37 cellular contexts compared by ENCODE assay signal in genomic region chr3:122988507-122988906, GRCh38. TPM values are rescaled to one million over a fixed set of nuclear protein-coding genes. Genes with fewer than 3 reads are reported as not detected.
A peak's percentile ranks its signal among the peaks of the same experiment; 100 is the strongest.
DNase-seq lines count a peak whose midpoint lies in the region; ATAC-seq, FAIRE-seq and TF ChIP-seq lines count a peak whose summit lies in the region.
"Had no signal": no experiment of that assay in that cellular context is flagged by ENCODE, and none has a peak within 500 bp of the region (broad histone marks: within the 10 kb centered on the region; RNA-seq: fewer than 3 reads in every experiment).

No MANE protein-coding gene starts in this region.

- TF ChIP-seq RAD21 in H1 (IDR thresholded peaks at IDR 0.05 in 1 of 2, conservative IDR thresholded peaks at IDR 0.05 in 1 of 2; ENCODE audit: low read depth in 2 of 2, low read length in 2 of 2), result no peak

- H3K36me3 Mint-ChIP-seq in nephron (ENCODE audit: low read depth), result no peaks in the 10 kb centered on the region
- H3K36me3 Mint-ChIP-seq: activated naive CD8-positive, alpha-beta T cell treated with anti-CD3 and anti-CD28 coated beads for 36 hours; CD4-positive, CD25-positive, alpha-beta regulatory T cell; immature natural killer cell; mesothelial cell of epicardium; naive B cell had no signal

- H4K20me1 ChIP-seq in H1 (replicated peaks in 1 of 2; ENCODE audit: control insufficient read depth in 1 of 2, insufficient read depth in 2 of 2, low read length in 2 of 2), result no peaks in the 10 kb centered on the region

- H3K4me1 ChIP-seq in H1 (replicated peaks in 1 of 4; ENCODE audit: control insufficient read depth in 3 of 4, insufficient read depth in 4 of 4, low read length in 3 of 4), result peaks cover 26 to 53% (median 35%) of the 10 kb centered on the region in 4 experiments
- H3K4me1 ChIP-seq in foreskin keratinocyte, result no peaks in the 10 kb centered on the region
- H3K4me1 ChIP-seq: left lung, thyroid gland had no signal

- peak overlapping the region in 2 of 3 experiments; percentile 45 to 84 for H3K27ac Mint-ChIP-seq in nephron
- H3K27ac Mint-ChIP-seq: activated CD8-positive, alpha-beta T cell treated with anti-CD3 and anti-CD28 coated beads for 36 hours; activated naive CD8-positive, alpha-beta T cell treated with anti-CD3 and anti-CD28 coated beads for 36 hours; activated T-helper 17 cell treated with anti-CD3 and anti-CD28 coated beads, Interleukin-2, amount 50 U/mL, for 72 hours; CD4-positive, CD25-positive, alpha-beta regulatory T cell; immature natural killer cell; mesothelial cell of epicardium; naive B cell; stimulated activated naive CD8-positive, alpha-beta T cell treated with anti-CD3 and anti-CD28 coated beads, Interleukin-15, amount 100 ng/mL, for 72 hours had no signal

- H2BK15ac ChIP-seq in H1 (ENCODE audit: low read length), result no peak overlapping the region

- peak overlapping the region; percentile 79 for H3K18ac ChIP-seq in H1 (ENCODE audit: extremely low read depth, low read length)

- peaks cover 2% of the 10 kb centered on the region; the same call in 1 of the 2 replicates for H3K23me2 ChIP-seq in H1 (ENCODE audit: low read depth, low read length)

- no peaks in the 10 kb centered on the region for H3K9me3 Mint-ChIP-seq in nephron
- H3K9me3 Mint-ChIP-seq: activated CD8-positive, alpha-beta T cell treated with anti-CD3 and anti-CD28 coated beads for 36 hours; activated naive CD8-positive, alpha-beta T cell treated with anti-CD3 and anti-CD28 coated beads for 36 hours; activated T-helper 17 cell treated with anti-CD3 and anti-CD28 coated beads, Interleukin-2, amount 50 U/mL, for 72 hours; CD4-positive, CD25-positive, alpha-beta regulatory T cell; mesothelial cell of epicardium; naive B cell; stimulated activated naive CD8-positive, alpha-beta T cell treated with anti-CD3 and anti-CD28 coated beads, Interleukin-15, amount 100 ng/mL, for 72 hours had no signal

- CTCF ChIA-PET in H1 (lab: Charles Lee; ENCODE audit: partially characterized antibody), result interaction anchor here (0.9 to 3.1 kb wide), 10 partner anchors 10 to 79 kb away, joined by 3 to 17 read pairs (median 4); partner anchors contain the start of gene SEMA5B

- TF ChIP-seq POLR2A in H1 (IDR thresholded peaks at IDR 0.05; ENCODE audit: control extremely low read depth in 1 of 2, low read depth in 2 of 2, low read length in 2 of 2), result no peak

- H4K91ac ChIP-seq in H1 (replicated peaks; ENCODE audit: insufficient read length, low read length), result peak overlapping the region; percentile 78

- no peaks in the 10 kb centered on the region for H3K9me3 ChIP-seq in H1 (ENCODE audit: insufficient read depth in 2 of 2, low read depth in 1 of 2, low read length in 1 of 2)
- H3K9me3 ChIP-seq: gastrocnemius medialis, left lung, thyroid gland had no signal

- H3K14ac ChIP-seq in H1 (ENCODE audit: insufficient read length), result no peak overlapping the region

- DNase-seq in DMS79 treated with DMSO at 0.1 percent for 48 hours (lab: John Stamatoyannopoulos, UW) (peak; percentile 20), DMS79 (lab: John Stamatoyannopoulos, UW) (no peak), NCI-H146 (lab: John Stamatoyannopoulos, UW) (peak; percentile 74), H1 (ENCODE audit: low read depth in 1 of 2, low spot score in 2 of 2) (no peak), foreskin keratinocyte (no peak), NCI-H226 (no peak), inferior parietal cortex (ENCODE audit: extremely low spot score) (no peak)
- DNase-seq: activated CD8-positive, alpha-beta T cell treated with anti-CD3 and anti-CD28 coated beads for 36 hours; activated naive CD8-positive, alpha-beta T cell treated with anti-CD3 and anti-CD28 coated beads for 36 hours; aorta; CD4-positive, CD25-positive, alpha-beta regulatory T cell; cortex of kidney; gastrocnemius medialis; HCEC 1CT; hypothalamus; immature natural killer cell; left lung; naive B cell; NCI-H1694 treated with DMSO at 0.1 percent for 48 hours; NCI-H2171; NCI-H526; RPMI8226; small intestine; stimulated activated CD8-positive, alpha-beta memory T cell treated with anti-CD3 and anti-CD28 coated beads, Interleukin-4, amount 100 ng/mL, for 48 hours; stimulated activated naive CD8-positive, alpha-beta T cell treated with anti-CD3 and anti-CD28 coated beads, Interleukin-15, amount 100 ng/mL, for 72 hours; T-helper 2 cell; thyroid gland had no signal

- POLR2A ChIA-PET in H1 (lab: Charles Lee; ENCODE audit: partially characterized antibody), result interaction anchor here (1.0 to 2.0 kb wide), 2 partner anchors 13 to 29 kb away, joined by 3 to 5 read pairs; no protein-coding TSS in a partner anchor

- H3K56ac ChIP-seq in H1 (replicated peaks; ENCODE audit: insufficient read length, low read depth, low read length), result no peak overlapping the region

- H3K27ac ChIP-seq in H1 (ENCODE audit: low read depth, low read length) (no peak overlapping the region), foreskin keratinocyte (no peak overlapping the region)
- H3K27ac ChIP-seq: 22Rv1, cardiac muscle cell, gastrocnemius medialis, left lung, SK-N-MC, thyroid gland had no signal

- 66% methylated on average over 5 of the region's 5 CpGs; no CpG with 5 or more reads in 1 of the 2 experiments for WGBS in H1 (ENCODE audit: extremely low coverage in 1 of 2, insufficient coverage in 1 of 2, insufficient read length in 1 of 2, insufficient replicate concordance in 2 of 2, low coverage in 1 of 2, low lambda C conversion rate in 2 of 2, missing lambda C conversion rate in 1 of 2), 2 experiments

- peaks cover 21% of the 10 kb centered on the region for H3K27me3 Mint-ChIP-seq in nephron (ENCODE audit: low read depth)

- no peak for ATAC-seq in foreskin keratinocyte
- ATAC-seq: activated CD8-positive, alpha-beta T cell treated with anti-CD3 and anti-CD28 coated beads for 36 hours; activated T-helper 17 cell treated with anti-CD3 and anti-CD28 coated beads, Interleukin-2, amount 50 U/mL, for 72 hours; esophagus mucosa; gastrocnemius medialis; left lung; stimulated activated naive CD8-positive, alpha-beta T cell treated with anti-CD3 and anti-CD28 coated beads, Interleukin-15, amount 100 ng/mL, for 72 hours had no signal

- no peak overlapping the region for H3K23ac ChIP-seq in H1 (ENCODE audit: insufficient read length)

- no peak overlapping the region for H4K5ac ChIP-seq in H1 (ENCODE audit: insufficient read length, low read depth, low read length)

- H2AK5ac ChIP-seq in H1 (ENCODE audit: low read depth, low read length), result peak overlapping the region; percentile 92; the same call in 1 of the 2 replicates

- H3K27me3 ChIP-seq in H1 (replicated peaks in 1 of 4; ENCODE audit: control insufficient read depth in 3 of 4, extremely low read depth in 1 of 4, insufficient read depth in 3 of 4, low read length in 3 of 4), result no peaks in the 10 kb centered on the region; a peak in 1 of 7 replicates
- peaks cover 93% of the 10 kb centered on the region for H3K27me3 ChIP-seq in foreskin keratinocyte
- H3K27me3 ChIP-seq: thyroid gland had no signal

- no peak overlapping the region; a peak in 1 of 8 replicates for H3K4me3 ChIP-seq in H1 (ENCODE audit: extremely low read depth in 1 of 4, insufficient read depth in 2 of 4, low read depth in 3 of 4, low read length in 4 of 4)
- H3K4me3 ChIP-seq: cardiac muscle cell, gastrocnemius medialis, left lung, SK-N-MC, thyroid gland had no signal

- no peak overlapping the region; the same call in 1 of the 2 replicates for H4K8ac ChIP-seq in H1 (ENCODE audit: extremely low read depth, insufficient read depth, low read length)

- peak overlapping the region; percentile 69; the same call in 1 of the 2 replicates for H2BK5ac ChIP-seq in H1 (ENCODE audit: low read depth, low read length)

- peak overlapping the region; percentile 97 for H2BK12ac ChIP-seq in H1 (ENCODE audit: low read depth, low read length)

- no peak for FAIRE-seq in H1 (lab: Jason Lieb, UNC)
- FAIRE-seq: G401.6, small intestine had no signal

- H2BK20ac ChIP-seq in H1 (ENCODE audit: low read length), result peak overlapping the region; percentile 94; the same call in 1 of the 2 replicates

- TF ChIP-seq EP300 in H1 (IDR thresholded peaks at IDR 0.05; ENCODE audit: borderline replicate concordance in 1 of 2, low read depth in 2 of 2, low read length in 2 of 2), result no peak

- H2AFZ ChIP-seq in H1 (ENCODE audit: low read length), result no peak overlapping the region

- H3K4me1 Mint-ChIP-seq in nephron, result peaks cover 67% of the 10 kb centered on the region
- H3K4me1 Mint-ChIP-seq: activated naive CD8-positive, alpha-beta T cell treated with anti-CD3 and anti-CD28 coated beads for 36 hours; activated T-helper 17 cell treated with anti-CD3 and anti-CD28 coated beads, Interleukin-2, amount 50 U/mL, for 72 hours; immature natural killer cell; stimulated activated naive CD8-positive, alpha-beta T cell treated with anti-CD3 and anti-CD28 coated beads, Interleukin-15, amount 100 ng/mL, for 72 hours had no signal

- peak overlapping the region; percentile 27 for H2BK120ac ChIP-seq in H1 (replicated peaks; ENCODE audit: low read depth, low read length)

- TF ChIP-seq CTCF in H1 (IDR thresholded peaks at IDR 0.05; ENCODE audit: control extremely low read depth in 1 of 3, insufficient read depth in 1 of 3, low read depth in 1 of 3, low read length in 3 of 3) (no peak), nephron (IDR thresholded peaks at IDR 0.05; ENCODE audit: unreplicated experiment in 3 of 3) (no peak), foreskin keratinocyte (conservative IDR thresholded peaks at IDR 0.05) (no peak)

- peak overlapping the region in 1 of 2 experiments; percentile 54; a peak in 3 of 4 replicates for H3K4me2 ChIP-seq in H1 (ENCODE audit: insufficient read depth in 1 of 2, low read depth in 2 of 2, low read length in 2 of 2)

- no peaks in the 10 kb centered on the region for H3K79me2 ChIP-seq in H1 (ENCODE audit: control insufficient read depth in 1 of 2, insufficient read depth in 2 of 2, low read length in 2 of 2)

- H3K9ac ChIP-seq in H1 (replicated peaks in 1 of 4; ENCODE audit: extremely low read depth in 1 of 4, low read depth in 3 of 4, low read length in 3 of 4), result no peak overlapping the region

- no peaks in the 10 kb centered on the region; a peak in 1 of 8 replicates for H3K36me3 ChIP-seq in H1 (ENCODE audit: control insufficient read depth in 2 of 4, insufficient read depth in 4 of 4, low read length in 3 of 4)
- H3K36me3 ChIP-seq: cardiac muscle cell, gastrocnemius medialis, left lung, thyroid gland had no signal

- no peaks in the 10 kb centered on the region; the same call in 1 of the 2 replicates for H3K79me1 ChIP-seq in H1 (ENCODE audit: low read depth, low read length)

- peak overlapping the region; percentile 24 for H3K4ac ChIP-seq in H1 (replicated peaks; ENCODE audit: insufficient read length, low read depth, low read length)

- no peak overlapping the region for H3K4me3 Mint-ChIP-seq in nephron
- H3K4me3 Mint-ChIP-seq: activated CD8-positive, alpha-beta T cell treated with anti-CD3 and anti-CD28 coated beads for 36 hours; activated naive CD8-positive, alpha-beta T cell treated with anti-CD3 and anti-CD28 coated beads for 36 hours; activated T-helper 17 cell treated with anti-CD3 and anti-CD28 coated beads, Interleukin-2, amount 50 U/mL, for 72 hours; CD4-positive, CD25-positive, alpha-beta regulatory T cell; immature natural killer cell; mesothelial cell of epicardium; naive B cell; stimulated activated naive CD8-positive, alpha-beta T cell treated with anti-CD3 and anti-CD28 coated beads, Interleukin-15, amount 100 ng/mL, for 72 hours had no signal

RNA-seq across cellular contexts. Expression of gene SEMA5B, which starts 39.1 kb away (rescaled TPM):
- 19.9 and 22.4 TPM in 2 replicates for total RNA-seq in H1 (2021; fragmentation: NEBNext Ultra II Directional; extraction: Animal tissue kit (Norgen Biotek cat#: 25700))
- polyA plus RNA-seq in H1 (2011; rRNA removed), result 13.1 and 18.8 TPM in 2 replicates
- 14.6 TPM for polyA plus RNA-seq in H1 (2011; cell fraction: cytosol; rRNA removed)
- polyA plus RNA-seq in H1 (2011; cell fraction: nucleus; rRNA removed), result 46.9 TPM
- polyA plus RNA-seq in H1 (2012, experiment 1 of 2), result 35.4 to 44.8 TPM (median 39.3 TPM) in 4 replicates
- 34.1 TPM for polyA plus RNA-seq in H1 (2012, experiment 2 of 2)
- 21.6 TPM for polyA plus RNA-seq in H1 (2013, experiment 1 of 2)
- 18.3 TPM for polyA plus RNA-seq in H1 (2013, experiment 2 of 2)
- 19.3 and 20.2 TPM in 2 replicates for polyA minus RNA-seq in H1 (2011; rRNA and poly(A)+ RNA removed)
- polyA minus RNA-seq in H1 (2011; cell fraction: cytosol; rRNA and poly(A)+ RNA removed), result 13.8 TPM
- polyA minus RNA-seq in H1 (2011; cell fraction: nucleus; rRNA and poly(A)+ RNA removed), result 24.5 TPM
- not detected in 2 replicates for total RNA-seq in foreskin keratinocyte
- not detected in 2 replicates for polyA plus RNA-seq in foreskin keratinocyte
- total RNA-seq: activated CD8-positive, alpha-beta T cell treated with anti-CD3 and anti-CD28 coated beads for 36 hours; activated naive CD8-positive, alpha-beta T cell treated with anti-CD3 and anti-CD28 coated beads for 36 hours; CD4-positive, CD25-positive, alpha-beta regulatory T cell; esophagus mucosa; HT1080; osteoblast had no signal
- polyA plus RNA-seq: immature natural killer cell had no signal

Comparison
In these comparisons a context has a peak if more than half of its experiments do, and no peak if none do; other contexts are left out.
1. DNase-seq: peak in DMS79 treated with DMSO at 0.1 percent for 48 hours (single experiment) and NCI-H146 (single experiment); none in DMS79 (single experiment), H1 (0 of 2), foreskin keratinocyte (0 of 2), NCI-H226 (single experiment) and inferior parietal cortex (single experiment).
2. RNA of gene SEMA5B, which starts 39.1 kb away (total RNA-seq): 19.9 to 22.4 TPM in H1; not detected in foreskin keratinocyte; every median in the first group is over 10 times any median in the second.